ENCODE assay signal across 1 cellular context in genomic region chr20:34713194-34713943, GRCh38.
TF ChIP-seq lines count a peak whose summit lies in the region.

No MANE protein-coding gene starts in this region.

TF ChIP-seq in K562, 482 proteins besides CTCF, POLR2A, EP300 and RAD21 (continued from another document and continues in another):
- TF ChIP-seq ZBTB33 (CRISPR knock-in tag; IDR thresholded peaks at IDR 0.05) (no peak), CBX1 (IDR thresholded peaks at IDR 0.05; ENCODE audit: low read depth) (no peak), MYNN (IDR thresholded peaks at IDR 0.05) (peak; percentile 86), MYNN (CRISPR knock-in tag; IDR thresholded peaks at IDR 0.05) (no peak), CAMTA2 (CRISPR knock-in tag; conservative IDR thresholded peaks at IDR 0.05) (no peak), SREBF2 (CRISPR knock-in tag; IDR thresholded peaks at IDR 0.05) (no peak), FUS (optimal IDR thresholded peaks at IDR 0.05; ENCODE audit: low read depth, low read length) (no peak), ELF2 (CRISPR knock-in tag; IDR thresholded peaks at IDR 0.05) (no peak), ZNF263 (CRISPR knock-in tag; IDR thresholded peaks at IDR 0.05; ENCODE audit: borderline replicate concordance) (no peak), ASH1L (IDR thresholded peaks at IDR 0.05; ENCODE audit: borderline replicate concordance, low read depth, partially characterized antibody) (no peak), PURB (CRISPR knock-in tag; IDR thresholded peaks at IDR 0.05; ENCODE audit: low read depth) (no peak), CEBPB (tag; IDR thresholded peaks at IDR 0.05) (0 out of 2 replicates have a peak, but pooled peaks have one; percentile 21), GMEB1 (CRISPR knock-in tag; IDR thresholded peaks at IDR 0.05) (no peak), BCOR (IDR thresholded peaks at IDR 0.05) (peak; percentile 25; the same call in 1 of the 2 replicates), NFE2 (IDR thresholded peaks at IDR 0.05; ENCODE audit: low read depth) (peak; percentile 51), HOMEZ (CRISPR knock-in tag; IDR thresholded peaks at IDR 0.05) (no peak), HNRNPLL (IDR thresholded peaks at IDR 0.05; ENCODE audit: low read depth, low read length, poor library complexity, severe bottlenecking) (no peak), ELF4 (CRISPR knock-in tag; IDR thresholded peaks at IDR 0.05) (peak; percentile 76; the same call in 1 of the 2 replicates), ZNF561 (CRISPR knock-in tag; conservative IDR thresholded peaks at IDR 0.05) (no peak), SMARCB1 (IDR thresholded peaks at IDR 0.05; ENCODE audit: insufficient read length, low read depth) (no peak), DIDO1 (tag; IDR thresholded peaks at IDR 0.05; ENCODE audit: low read depth) (no peak), ZNF79 (CRISPR knock-in tag; IDR thresholded peaks at IDR 0.05; ENCODE audit: low read depth) (no peak), FOS (IDR thresholded peaks at IDR 0.05; ENCODE audit: extremely low read depth, insufficient read length) (peak; percentile 86), ZNF347 (CRISPR knock-in tag; IDR thresholded peaks at IDR 0.05; ENCODE audit: low read depth) (no peak), KDM2B (CRISPR knock-in tag; IDR thresholded peaks at IDR 0.05) (no peak), RFX5 (IDR thresholded peaks at IDR 0.05; ENCODE audit: low read depth, low read length) (no peak), KLF6 (CRISPR knock-in tag; IDR thresholded peaks at IDR 0.05; ENCODE audit: borderline replicate concordance) (no peak), ZNF134 (CRISPR knock-in tag; conservative IDR thresholded peaks at IDR 0.05) (no peak), SIRT6 (IDR thresholded peaks at IDR 0.05; ENCODE audit: low read depth, low read length) (no peak), TFAM (CRISPR knock-in tag; conservative IDR thresholded peaks at IDR 0.05) (no peak), MECOM (CRISPR knock-in tag; IDR thresholded peaks at IDR 0.05) (peak; percentile 84), IRF1 (CRISPR knock-in tag; IDR thresholded peaks at IDR 0.05; ENCODE audit: borderline replicate concordance) (no peak), ZNF311 (CRISPR knock-in tag; IDR thresholded peaks at IDR 0.05) (no peak), KLF1 (tag; IDR thresholded peaks at IDR 0.05) (no peak), NFE2L1 (tag; IDR thresholded peaks at IDR 0.05; ENCODE audit: borderline replicate concordance, low read depth) (no peak), ETS1 (conservative IDR thresholded peaks at IDR 0.05; ENCODE audit: control insufficient read depth, low read depth, low read length) (no peak), C11orf30 (IDR thresholded peaks at IDR 0.05; ENCODE audit: low read depth) (peak; percentile 46), HMGXB4 (CRISPR knock-in tag; IDR thresholded peaks at IDR 0.05) (no peak), MAFF (IDR thresholded peaks at IDR 0.05; ENCODE audit: low read length) (peak; percentile 36; the same call in 1 of the 2 replicates), ZNF583 (CRISPR knock-in tag; IDR thresholded peaks at IDR 0.05) (no peak), PRPF4 (IDR thresholded peaks at IDR 0.05; ENCODE audit: insufficient read depth, low read depth, low read length, poor library complexity, severe bottlenecking) (no peak), KAT7 (CRISPR knock-in tag; IDR thresholded peaks at IDR 0.05; ENCODE audit: borderline replicate concordance) (no peak), E2F8 (IDR thresholded peaks at IDR 0.05; ENCODE audit: low read depth, partially characterized antibody) (peak; percentile 75), PML (IDR thresholded peaks at IDR 0.05; ENCODE audit: low read length) (peak; percentile 90), BDP1 (IDR thresholded peaks at IDR 0.05; ENCODE audit: insufficient read depth, insufficient read length) (no peak), ZNF316 (IDR thresholded peaks at IDR 0.05) (no peak; the same call in 1 of the 2 replicates), TCF7 (IDR thresholded peaks at IDR 0.05; ENCODE audit: borderline replicate concordance) (no peak), NCOA2 (IDR thresholded peaks at IDR 0.05; ENCODE audit: partially characterized antibody in 2 of 2) (no peak), POU5F1 (IDR thresholded peaks at IDR 0.05; ENCODE audit: borderline replicate concordance, low read depth, low read length, partially characterized antibody) (no peak), POLR2B (IDR thresholded peaks at IDR 0.05; ENCODE audit: low read depth, partially characterized antibody) (peak; percentile 27), MLLT1 (IDR thresholded peaks at IDR 0.05) (0 out of 4 replicates have a peak, but pooled peaks of 1 of the 2 experiments have one; percentile 10)
